ENCODE assay signal across 11 cellular contexts in genomic region chr11:10752486-10752885, GRCh38. TPM values are rescaled to one million over a fixed set of nuclear protein-coding genes. Genes with fewer than 3 reads are reported as not detected.
DNase-seq lines count a peak whose midpoint lies in the region; ATAC-seq, FAIRE-seq and TF ChIP-seq lines count a peak whose summit lies in the region.
"Had no signal": no experiment of that assay in that cellular context is flagged by ENCODE, and none has a peak within 500 bp of the region (broad histone marks: within the 10 kb centered on the region; RNA-seq: fewer than 3 reads in every experiment).

No MANE protein-coding gene starts in this region.

- no peak for ATAC-seq in Right ventricle myocardium superior (ENCODE audit: poor library complexity)
- ATAC-seq in HepG2, result no peak
- no peak for ATAC-seq in GM21526 (IDR thresholded peaks at IDR 0.05; ENCODE audit: low FRiP score, unreplicated experiment)
- ATAC-seq in HG03442 (IDR thresholded peaks at IDR 0.05; ENCODE audit: unreplicated experiment), result no peak

- POLR2A ChIA-PET in HepG2 (lab: Yijun Ruan, JAX), result no interaction called here

- H3K79me2 ChIP-seq in HepG2 (ENCODE audit: insufficient read depth, low read length), result peaks cover 13% of the 10 kb centered on the region

- TF ChIP-seq RAD21 in HepG2 (CRISPR knock-in tag; IDR thresholded peaks at IDR 0.05), result no peak

- peak overlapping the region; percentile 76 for H3K4me2 ChIP-seq in HepG2 (ENCODE audit: low read depth, low read length)

- H3K27ac ChIP-seq in left ventricle myocardium inferior (replicated peaks) (no peak overlapping the region), HepG2 (ENCODE audit: extremely low read length, insufficient read depth, low read length) (no peak overlapping the region), colonic mucosa (no peak overlapping the region)

- peaks cover 47% of the 10 kb centered on the region for H3K36me3 ChIP-seq in left ventricle myocardium inferior
- peaks cover 8 to 23% of the 10 kb centered on the region in 2 experiments for H3K36me3 ChIP-seq in HepG2 (replicated peaks in 1 of 2; ENCODE audit: control insufficient read depth in 1 of 2, insufficient read depth in 2 of 2, low read length in 2 of 2)
- H3K36me3 ChIP-seq in colonic mucosa, result peaks cover 8% of the 10 kb centered on the region

- no peaks in the 10 kb centered on the region; the same call in 1 of the 2 replicates for H4K20me1 ChIP-seq in HepG2 (ENCODE audit: insufficient read depth, low read length)

- H3K4me3 ChIP-seq in left ventricle myocardium inferior (peak overlapping the region; percentile 84), HepG2 (replicated peaks in 1 of 3; ENCODE audit: insufficient read depth in 1 of 3, low read depth in 2 of 3, low read length in 3 of 3) (peak overlapping the region; percentile 75 to 91 (median 87); a peak in 5 of 6 replicates), colonic mucosa (no peak overlapping the region)

- in situ Hi-C loops in HepG2 (cut with HindIII; ENCODE audit: extremely low pct_ligation_motif_present, low pct_unique_long_range_greater_than_20kb), result no loop called here

- H3K9ac ChIP-seq in HepG2 (ENCODE audit: insufficient read depth, low read depth, low read length) (peak overlapping the region; percentile 78; the same call in 1 of the 2 replicates), colonic mucosa (ENCODE audit: low read depth in 2 of 2, low read length in 2 of 2) (no peak overlapping the region)

- no peak overlapping the region for H3K27ac Mint-ChIP-seq in activated naive CD8-positive, alpha-beta T cell

- H3K27me3 ChIP-seq in left ventricle myocardium inferior (ENCODE audit: low read depth) (no peaks in the 10 kb centered on the region), HepG2 (ENCODE audit: control insufficient read depth in 1 of 2, insufficient read depth in 2 of 2, low read length in 2 of 2) (no peaks in the 10 kb centered on the region; a peak in 1 of 5 replicates), colonic mucosa (no peaks in the 10 kb centered on the region)
- H3K27me3 ChIP-seq: sigmoid colon had no signal

- H3K27me3 Mint-ChIP-seq in activated naive CD8-positive, alpha-beta T cell, result no peaks in the 10 kb centered on the region

- no peak for TF ChIP-seq POLR2A in HepG2 (IDR thresholded peaks at IDR 0.05; ENCODE audit: insufficient read depth in 1 of 2, low read depth in 2 of 2, low read length in 2 of 2)

- BruUV-seq in HepG2 (replicated peaks; lab: Mats Ljungman, UMichigan), result no TSS peak

- peaks cover 9% of the 10 kb centered on the region for H3K36me3 Mint-ChIP-seq in activated naive CD8-positive, alpha-beta T cell

- H2AFZ ChIP-seq in HepG2 (ENCODE audit: low read length), result no peak overlapping the region

- H3K9me3 Mint-ChIP-seq in activated naive CD8-positive, alpha-beta T cell (ENCODE audit: low read depth), result no peaks in the 10 kb centered on the region

- H3K4me3 Mint-ChIP-seq in activated naive CD8-positive, alpha-beta T cell, result peak overlapping the region; percentile 96

- 83% methylated on average over 7 of the region's 7 CpGs for WGBS in HepG2 (ENCODE audit: low lambda C conversion rate)

- TF ChIP-seq EP300 in HepG2 (IDR thresholded peaks at IDR 0.05; ENCODE audit: low read depth in 2 of 2, low read length in 2 of 2) (no peak), HepG2 (CRISPR knock-in tag; IDR thresholded peaks at IDR 0.05; ENCODE audit: borderline replicate concordance) (no peak)

- intact Hi-C loops in left ventricle myocardium inferior (cut with micrococcal nuclease), result no loop called here
- intact Hi-C loops in Right ventricle myocardium superior (cut with DNase I), result no loop called here
- intact Hi-C loops in HepG2 (cut with micrococcal nuclease; ENCODE audit: unreplicated experiment), result no loop called here
- intact Hi-C loops in colonic mucosa (cut with DNase I), result no loop called here

- peaks cover 29% of the 10 kb centered on the region for H3K4me1 ChIP-seq in left ventricle myocardium inferior
- H3K4me1 ChIP-seq in HepG2 (ENCODE audit: insufficient read depth, low read length), result peaks cover 10% of the 10 kb centered on the region
- no peaks in the 10 kb centered on the region for H3K4me1 ChIP-seq in colonic mucosa

- H3K4me1 Mint-ChIP-seq in activated naive CD8-positive, alpha-beta T cell (ENCODE audit: low read depth), result peaks cover 24% of the 10 kb centered on the region

- no peak for FAIRE-seq in HepG2 (lab: Jason Lieb, UNC)

- CTCF ChIA-PET in HepG2 (lab: Yijun Ruan, JAX; ENCODE audit: low intra/inter-chr PET ratio, low total read pairs), result no interaction called here

- DNase-seq in left ventricle myocardium inferior, result no peak
- no peak for DNase-seq in Right ventricle myocardium superior
- no peak for DNase-seq in HepG2 (ENCODE audit: low spot score)
- no peak for DNase-seq in colonic mucosa
- DNase-seq in SHP77 (lab: John Stamatoyannopoulos, UW), result no peak
- DNase-seq: DMS53, sigmoid colon, trophoblast cell had no signal

- H3K9me3 ChIP-seq in left ventricle myocardium inferior (replicated peaks) (no peaks in the 10 kb centered on the region), HepG2 (ENCODE audit: low read length) (no peaks in the 10 kb centered on the region), colonic mucosa (no peaks in the 10 kb centered on the region)
- H3K9me3 ChIP-seq: sigmoid colon had no signal

- TF ChIP-seq CTCF in left ventricle myocardium inferior (IDR thresholded peaks at IDR 0.05; ENCODE audit: borderline replicate concordance), result no peak
- TF ChIP-seq CTCF in HepG2 (CRISPR knock-in tag; IDR thresholded peaks at IDR 0.05), result no peak
- TF ChIP-seq CTCF in colonic mucosa (IDR thresholded peaks at IDR 0.05), result no peak

RNA-seq across cellular contexts. Expression of gene CTR9, which starts 1.4 kb away (rescaled TPM):
- total RNA-seq in left ventricle myocardium inferior (22.9 TPM), Right ventricle myocardium superior (21.3 TPM), HepG2 (2016; rRNA removed; fragmentation: Illumina TruSeq; extraction: Trizol) (22.1 and 35.9 TPM in 2 replicates), colonic mucosa (10 to 100 TPM; 33.9 to 37.4 TPM)
- total RNA-seq in HepG2 (2016; cell fraction: cytosol; rRNA removed; fragmentation: Illumina TruSeq; extraction: Trizol; ENCODE audit: low read depth), result 2.4 and 2.7 TPM in 2 replicates
- total RNA-seq in HepG2 (2016; cell fraction: insoluble cytoplasmic fraction; rRNA removed; fragmentation: Illumina TruSeq; extraction: Trizol), result 20.3 and 33.1 TPM in 2 replicates
- 7.5 and 8.7 TPM in 2 replicates for total RNA-seq in HepG2 (2016; cell fraction: membrane; rRNA removed; fragmentation: Illumina TruSeq; extraction: Trizol)
- total RNA-seq in HepG2 (2016; cell fraction: nucleus; rRNA removed; fragmentation: Illumina TruSeq; extraction: Trizol), result 14.9 and 16.5 TPM in 2 replicates
- 6.1 and 6.6 TPM in 2 replicates for polyA plus RNA-seq in HepG2 (2011; rRNA removed)
- polyA plus RNA-seq in HepG2 (2011; cell fraction: cytosol; rRNA removed), result 3.1 and 4.9 TPM in 2 replicates
- polyA plus RNA-seq in HepG2 (2011; cell fraction: nucleus; rRNA removed), result 2.9 and 4.3 TPM in 2 replicates
- 9.8 and 14.0 TPM in 2 replicates for polyA plus RNA-seq in HepG2 (2012)
- 0.71 and 0.75 TPM in 2 replicates for polyA plus RNA-seq in HepG2 (2016; cell fraction: cytosol; fragmentation: Illumina TruSeq; extraction: Trizol; ENCODE audit: low read depth)
- 31.0 and 31.2 TPM in 2 replicates for polyA plus RNA-seq in HepG2 (2016; cell fraction: insoluble cytoplasmic fraction; fragmentation: Illumina TruSeq; extraction: Trizol; ENCODE audit: low read depth)
- 1.8 and 2.6 TPM in 2 replicates for polyA plus RNA-seq in HepG2 (2016; cell fraction: membrane; fragmentation: Illumina TruSeq; extraction: Trizol; ENCODE audit: low read depth)
- 15.6 and 16.5 TPM in 2 replicates for polyA plus RNA-seq in HepG2 (2016; cell fraction: nucleus; fragmentation: Illumina TruSeq; extraction: Trizol; ENCODE audit: insufficient read depth, low read depth)
- 3.0 and 9.8 TPM in 2 replicates for polyA minus RNA-seq in HepG2 (2011; rRNA and poly(A)+ RNA removed; ENCODE audit: low replicate concordance)
- polyA minus RNA-seq in HepG2 (2011; cell fraction: cytosol; rRNA and poly(A)+ RNA removed), result 8.4 and 12.7 TPM in 2 replicates
- polyA minus RNA-seq in HepG2 (2011; cell fraction: nucleus; rRNA and poly(A)+ RNA removed), result 14.3 and 19.4 TPM in 2 replicates

RNA-seq across cellular contexts. Expression of gene EIF4G2, which starts 56.2 kb away (rescaled TPM):
- 760 TPM for total RNA-seq in left ventricle myocardium inferior
- total RNA-seq in Right ventricle myocardium superior, result 714 TPM
- total RNA-seq in HepG2 (2016; rRNA removed; fragmentation: Illumina TruSeq; extraction: Trizol), result 546 and 803 TPM in 2 replicates
- total RNA-seq in HepG2 (2016; cell fraction: cytosol; rRNA removed; fragmentation: Illumina TruSeq; extraction: Trizol; ENCODE audit: low read depth), result 73.8 and 95.4 TPM in 2 replicates
- total RNA-seq in HepG2 (2016; cell fraction: insoluble cytoplasmic fraction; rRNA removed; fragmentation: Illumina TruSeq; extraction: Trizol), result 522 and 797 TPM in 2 replicates
- total RNA-seq in HepG2 (2016; cell fraction: membrane; rRNA removed; fragmentation: Illumina TruSeq; extraction: Trizol), result 313 and 368 TPM in 2 replicates
- 384 and 431 TPM in 2 replicates for total RNA-seq in HepG2 (2016; cell fraction: nucleus; rRNA removed; fragmentation: Illumina TruSeq; extraction: Trizol)
- 290 and 362 TPM in 2 replicates for polyA plus RNA-seq in HepG2 (2011; rRNA removed)
- polyA plus RNA-seq in HepG2 (2011; cell fraction: cytosol; rRNA removed), result 158 and 238 TPM in 2 replicates
- 257 and 286 TPM in 2 replicates for polyA plus RNA-seq in HepG2 (2011; cell fraction: nucleus; rRNA removed)
- 312 and 316 TPM in 2 replicates for polyA plus RNA-seq in HepG2 (2012)
- polyA plus RNA-seq in HepG2 (2016; cell fraction: cytosol; fragmentation: Illumina TruSeq; extraction: Trizol; ENCODE audit: low read depth), result 33.7 and 42.4 TPM in 2 replicates
- 793 and 841 TPM in 2 replicates for polyA plus RNA-seq in HepG2 (2016; cell fraction: insoluble cytoplasmic fraction; fragmentation: Illumina TruSeq; extraction: Trizol; ENCODE audit: low read depth)
- polyA plus RNA-seq in HepG2 (2016; cell fraction: membrane; fragmentation: Illumina TruSeq; extraction: Trizol; ENCODE audit: low read depth), result 156 and 196 TPM in 2 replicates
- 494 and 516 TPM in 2 replicates for polyA plus RNA-seq in HepG2 (2016; cell fraction: nucleus; fragmentation: Illumina TruSeq; extraction: Trizol; ENCODE audit: insufficient read depth, low read depth)
- 292 and 575 TPM in 2 replicates for polyA minus RNA-seq in HepG2 (2011; rRNA and poly(A)+ RNA removed; ENCODE audit: low replicate concordance)
- 452 and 495 TPM in 2 replicates for polyA minus RNA-seq in HepG2 (2011; cell fraction: cytosol; rRNA and poly(A)+ RNA removed)
- 406 and 495 TPM in 2 replicates for polyA minus RNA-seq in HepG2 (2011; cell fraction: nucleus; rRNA and poly(A)+ RNA removed)
- 1,000 to 10,000 TPM; 1,073 to 1,080 TPM for total RNA-seq in colonic mucosa

RNA-seq across cellular contexts. Expression of gene IRAG1, which starts 58.9 kb away (rescaled TPM):
- total RNA-seq in left ventricle myocardium inferior (5.1 TPM), Right ventricle myocardium superior (4.5 TPM), HepG2 (2016; rRNA removed; fragmentation: Illumina TruSeq; extraction: Trizol) (0.13 TPM in 2 replicates), colonic mucosa (10 to 100 TPM in 1 of 2 donors, 1 to 10 TPM in 1; 3.5 to 18.7 TPM)
- 0.18 TPM in 1 of 2 replicates, not detected in the other for total RNA-seq in HepG2 (2016; cell fraction: cytosol; rRNA removed; fragmentation: Illumina TruSeq; extraction: Trizol; ENCODE audit: low read depth)
- total RNA-seq in HepG2 (2016; cell fraction: insoluble cytoplasmic fraction; rRNA removed; fragmentation: Illumina TruSeq; extraction: Trizol), result 0.13 and 0.16 TPM in 2 replicates
- 0.07 and 0.31 TPM in 2 replicates for total RNA-seq in HepG2 (2016; cell fraction: membrane; rRNA removed; fragmentation: Illumina TruSeq; extraction: Trizol)
- 0.09 TPM in 1 of 2 replicates, not detected in the other for total RNA-seq in HepG2 (2016; cell fraction: nucleus; rRNA removed; fragmentation: Illumina TruSeq; extraction: Trizol)
- 0.20 and 0.29 TPM in 2 replicates for polyA plus RNA-seq in HepG2 (2011; rRNA removed)
- 0.13 and 0.19 TPM in 2 replicates for polyA plus RNA-seq in HepG2 (2011; cell fraction: cytosol; rRNA removed)
- polyA plus RNA-seq in HepG2 (2011; cell fraction: nucleus; rRNA removed), result 0.19 and 0.29 TPM in 2 replicates
- 0.05 and 0.15 TPM in 2 replicates for polyA plus RNA-seq in HepG2 (2012)
- 0.01 TPM in 1 of 2 replicates, not detected in the other for polyA plus RNA-seq in HepG2 (2016; cell fraction: cytosol; fragmentation: Illumina TruSeq; extraction: Trizol; ENCODE audit: low read depth)
- polyA plus RNA-seq in HepG2 (2016; cell fraction: insoluble cytoplasmic fraction; fragmentation: Illumina TruSeq; extraction: Trizol; ENCODE audit: low read depth), result 0.10 and 0.15 TPM in 2 replicates
- 0.05 TPM in 1 of 2 replicates, not detected in the other for polyA plus RNA-seq in HepG2 (2016; cell fraction: membrane; fragmentation: Illumina TruSeq; extraction: Trizol; ENCODE audit: low read depth)
- polyA plus RNA-seq in HepG2 (2016; cell fraction: nucleus; fragmentation: Illumina TruSeq; extraction: Trizol; ENCODE audit: insufficient read depth, low read depth), result 0.17 and 0.19 TPM in 2 replicates
- polyA minus RNA-seq in HepG2 (2011; rRNA and poly(A)+ RNA removed; ENCODE audit: low replicate concordance), result 0.36 TPM in 1 of 2 replicates, not detected in the other
- polyA minus RNA-seq in HepG2 (2011; cell fraction: cytosol; rRNA and poly(A)+ RNA removed), result 0.09 and 0.20 TPM in 2 replicates
- 0.25 and 0.26 TPM in 2 replicates for polyA minus RNA-seq in HepG2 (2011; cell fraction: nucleus; rRNA and poly(A)+ RNA removed)
